Comparison of ENCODE assay signal across 8 cellular contexts in genomic region chr5:79878721-79879336, GRCh38.
DNase-seq lines count a peak whose midpoint lies in the region; ATAC-seq and TF ChIP-seq lines count a peak whose summit lies in the region.

No MANE protein-coding gene starts in this region.

- H3K27ac ChIP-seq in KMS-11, result no peak overlapping the region
- no peak overlapping the region for H3K27ac ChIP-seq in mesenchymal stem cell (ENCODE audit: low read length, poor library complexity, severe bottlenecking)

- no peaks in the 10 kb centered on the region for H3K79me1 ChIP-seq in mesenchymal stem cell (replicated peaks; ENCODE audit: low read length, poor library complexity, severe bottlenecking)

- no peaks in the 10 kb centered on the region for H3K9me3 Mint-ChIP-seq in activated T-cell treated with anti-CD3 and anti-CD28 coated beads, Interleukin-2, amount 50 U/mL, for 24 hours

- peak; percentile 79 for TF ChIP-seq CTCF in KMS-11 (conservative IDR thresholded peaks at IDR 0.05; ENCODE audit: low read depth, low read length)

- no peak overlapping the region for H3K4me3 Mint-ChIP-seq in activated T-cell treated with anti-CD3 and anti-CD28 coated beads, Interleukin-2, amount 50 U/mL, for 24 hours

- H4K8ac ChIP-seq in mesenchymal stem cell (ENCODE audit: low read length), result no peak overlapping the region

- ATAC-seq in GM18861 (IDR thresholded peaks at IDR 0.05; ENCODE audit: unreplicated experiment), result no peak

- H3K4me1 ChIP-seq in KMS-11 (ENCODE audit: low read depth, poor library complexity, severe bottlenecking) (no peaks in the 10 kb centered on the region), mesenchymal stem cell (ENCODE audit: control insufficient read depth, insufficient read depth, low read depth, low read length) (no peaks in the 10 kb centered on the region)

- H4K20me1 ChIP-seq in KMS-11 (ENCODE audit: insufficient read depth), result no peaks in the 10 kb centered on the region

- H3K36me3 ChIP-seq in KMS-11 (ENCODE audit: insufficient read depth), result no peaks in the 10 kb centered on the region
- no peaks in the 10 kb centered on the region for H3K36me3 ChIP-seq in mesenchymal stem cell (ENCODE audit: control insufficient read depth in 1 of 2, insufficient read depth in 2 of 2, low read depth in 1 of 2, low read length in 2 of 2)

- H3K4me2 ChIP-seq in KMS-11 (no peak overlapping the region), mesenchymal stem cell (ENCODE audit: low read length, poor library complexity, severe bottlenecking) (no peak overlapping the region)

- H3K9me3 ChIP-seq in mesenchymal stem cell (ENCODE audit: control insufficient read depth, low read length), result no peaks in the 10 kb centered on the region

- no peak overlapping the region for H3K23ac ChIP-seq in mesenchymal stem cell (ENCODE audit: low read length in 2 of 2)

- no peak overlapping the region for H2BK12ac ChIP-seq in mesenchymal stem cell (ENCODE audit: low read length in 2 of 2)

- no peak overlapping the region for H3K9ac ChIP-seq in KMS-11
- H3K9ac ChIP-seq in mesenchymal stem cell (ENCODE audit: low read length), result no peak overlapping the region

- H4K91ac ChIP-seq in mesenchymal stem cell (ENCODE audit: low read length), result no peak overlapping the region

- DNase-seq in D341Med (ENCODE audit: low spot score), result peak; percentile 58
- DNase-seq in activated T-cell treated with anti-CD3 and anti-CD28 coated beads, Interleukin-2, amount 50 U/mL, for 24 hours, result peak; percentile 65
- DNase-seq in mesenchymal stem cell, result peak; percentile 1
- no peak for DNase-seq in NCI-H146 (lab: John Stamatoyannopoulos, UW)
- DNase-seq in NCI-H226, result no peak
- no peak for DNase-seq in activated gamma-delta T cell treated with Interleukin-2 at 50 U/mL for 16 hours

- no peaks in the 10 kb centered on the region for H3K4me1 Mint-ChIP-seq in activated T-cell treated with anti-CD3 and anti-CD28 coated beads, Interleukin-2, amount 50 U/mL, for 24 hours (ENCODE audit: low read depth)

- H2AK5ac ChIP-seq in mesenchymal stem cell (ENCODE audit: low read length, severe bottlenecking), result no peak overlapping the region

- no peak overlapping the region for H3K4ac ChIP-seq in mesenchymal stem cell (ENCODE audit: low read depth in 1 of 2, low read length in 2 of 2)

- peaks cover 2% of the 10 kb centered on the region for H3K27me3 Mint-ChIP-seq in activated T-cell treated with anti-CD3 and anti-CD28 coated beads, Interleukin-2, amount 50 U/mL, for 24 hours

- H3K27me3 ChIP-seq in KMS-11 (ENCODE audit: insufficient read depth, low read depth), result no peaks in the 10 kb centered on the region
- peaks cover 4 to 28% of the 10 kb centered on the region in 2 experiments for H3K27me3 ChIP-seq in mesenchymal stem cell (ENCODE audit: control insufficient read depth in 1 of 2, insufficient read depth in 1 of 2, low read length in 2 of 2)

- H3K79me2 ChIP-seq in KMS-11 (ENCODE audit: insufficient read depth, low read depth), result no peaks in the 10 kb centered on the region

- H2BK120ac ChIP-seq in mesenchymal stem cell (ENCODE audit: low read depth, low read length), result no peak overlapping the region

- H3K14ac ChIP-seq in mesenchymal stem cell (ENCODE audit: low read length in 2 of 2), result no peak overlapping the region

- no peak overlapping the region for H2AFZ ChIP-seq in KMS-11 (ENCODE audit: low read depth)
- H2AFZ ChIP-seq in mesenchymal stem cell (ENCODE audit: low read depth, low read length), result no peak overlapping the region

- H3K18ac ChIP-seq in mesenchymal stem cell (ENCODE audit: low read depth in 1 of 2, low read length in 2 of 2), result no peak overlapping the region

- H2BK15ac ChIP-seq in mesenchymal stem cell (ENCODE audit: low read depth, poor library complexity, severe bottlenecking), result no peak overlapping the region

- H3K27ac Mint-ChIP-seq in activated T-cell treated with anti-CD3 and anti-CD28 coated beads, Interleukin-2, amount 50 U/mL, for 24 hours, result no peak overlapping the region

- H3K4me3 ChIP-seq in KMS-11 (IDR thresholded peaks at IDR 0.05; ENCODE audit: insufficient read depth, low read depth, low read length) (no peak overlapping the region), mesenchymal stem cell (ENCODE audit: insufficient read depth in 1 of 2, low read depth in 1 of 2, low read length in 2 of 2) (no peak overlapping the region)

- WGBS in mesenchymal stem cell, result 40% methylated on average over 5 of the region's 5 CpGs

- no peak overlapping the region for H2BK5ac ChIP-seq in mesenchymal stem cell (ENCODE audit: low read depth, low read length, poor library complexity, severe bottlenecking)

- no peaks in the 10 kb centered on the region for H3K36me3 Mint-ChIP-seq in activated T-cell treated with anti-CD3 and anti-CD28 coated beads, Interleukin-2, amount 50 U/mL, for 24 hours (ENCODE audit: low read depth)

Comparison
In these comparisons a context has a peak if more than half of its experiments do, and no peak if none do; other contexts are left out.
1. DNase-seq: peak in D341Med (single experiment), activated T-cell treated with anti-CD3 and anti-CD28 coated beads, Interleukin-2, amount 50 U/mL, for 24 hours (single experiment) and mesenchymal stem cell (single experiment); none in NCI-H146 (single experiment), NCI-H226 (single experiment) and activated gamma-delta T cell treated with Interleukin-2 at 50 U/mL for 16 hours (single experiment).